In genomic region chr14:35159742-35160409, GRCh38 we compare ENCODE assay signal across 1 cellular context.
TF ChIP-seq lines count a peak whose summit lies in the region.

No MANE protein-coding gene starts in this region.

TF ChIP-seq in GM12878, 131 proteins besides CTCF, POLR2A, EP300 and RAD21 (continued from another document):
- no peak for TF ChIP-seq RBBP5 (conservative IDR thresholded peaks at IDR 0.05)
- no peak for TF ChIP-seq BHLHE40 (IDR thresholded peaks at IDR 0.05; ENCODE audit: borderline replicate concordance in 1 of 2, low read depth in 2 of 2, low read length in 1 of 2)
- TF ChIP-seq E4F1 (IDR thresholded peaks at IDR 0.05; ENCODE audit: borderline replicate concordance, partially characterized antibody), result no peak
- TF ChIP-seq EGR1 (IDR thresholded peaks at IDR 0.05; ENCODE audit: borderline replicate concordance in 1 of 2, low read depth in 2 of 2, low read length in 2 of 2), result no peak
- peak; percentile 92 for TF ChIP-seq IKZF1 (conservative IDR thresholded peaks at IDR 0.05)
- TF ChIP-seq POLR2AphosphoS2 (IDR thresholded peaks at IDR 0.05; ENCODE audit: low read depth, low read length), result no peak
- TF ChIP-seq FOXK2 (IDR thresholded peaks at IDR 0.05), result peak; percentile 25; the same call in 1 of the 2 replicates
- no peak for TF ChIP-seq CEBPZ (IDR thresholded peaks at IDR 0.05; ENCODE audit: low read depth, low read length)
- TF ChIP-seq IKZF2 (IDR thresholded peaks at IDR 0.05), result peak; percentile 92
- TF ChIP-seq EED (IDR thresholded peaks at IDR 0.05; ENCODE audit: low read depth), result peak; percentile 78
- no peak for TF ChIP-seq SUPT20H (IDR thresholded peaks at IDR 0.05; ENCODE audit: borderline replicate concordance, control insufficient read depth, low read depth, low read length)
- TF ChIP-seq CREB1 (IDR thresholded peaks at IDR 0.05; ENCODE audit: low read depth), result no peak
- no peak for TF ChIP-seq KDM1A (IDR thresholded peaks at IDR 0.05; ENCODE audit: borderline replicate concordance)
- no peak for TF ChIP-seq CEBPB (IDR thresholded peaks at IDR 0.05; ENCODE audit: borderline replicate concordance in 1 of 2, low read depth in 2 of 2, low read length in 2 of 2)
- TF ChIP-seq GABPA (IDR thresholded peaks at IDR 0.05; ENCODE audit: low read depth), result no peak
- no peak for TF ChIP-seq MXI1 (IDR thresholded peaks at IDR 0.05; ENCODE audit: low read depth, low read length)
- no peak for TF ChIP-seq BACH1 (IDR thresholded peaks at IDR 0.05; ENCODE audit: borderline replicate concordance)
- TF ChIP-seq SMAD1 (IDR thresholded peaks at IDR 0.05; ENCODE audit: low read depth, partially characterized antibody), result no peak
- TF ChIP-seq KAT2A (conservative IDR thresholded peaks at IDR 0.05; ENCODE audit: control insufficient read depth, low read depth, low read length), result no peak
- peak; percentile 74 for TF ChIP-seq MTA2 (IDR thresholded peaks at IDR 0.05; ENCODE audit: low read depth)
- TF ChIP-seq RELA (IDR thresholded peaks at IDR 0.05; ENCODE audit: borderline replicate concordance, partially characterized antibody), result no peak
- peak; percentile 44; the same call in 1 of the 2 replicates for TF ChIP-seq FOXM1 (IDR thresholded peaks at IDR 0.05; ENCODE audit: low read depth, low read length)
- TF ChIP-seq DPF2 (IDR thresholded peaks at IDR 0.05), result peak; percentile 64; the same call in 1 of the 2 replicates
- no peak for TF ChIP-seq EZH2 (IDR thresholded peaks at IDR 0.05; ENCODE audit: borderline replicate concordance, control insufficient read depth, low read depth, low read length)
- no peak for TF ChIP-seq ZNF622 (IDR thresholded peaks at IDR 0.05)
- no peak; the same call in 1 of the 2 replicates for TF ChIP-seq NFIC (IDR thresholded peaks at IDR 0.05; ENCODE audit: low read depth, low read length)
- TF ChIP-seq ZNF24 (IDR thresholded peaks at IDR 0.05), result no peak
- TF ChIP-seq CHD2 (IDR thresholded peaks at IDR 0.05; ENCODE audit: borderline replicate concordance, low read depth, low read length), result no peak
- TF ChIP-seq ATF7 (IDR thresholded peaks at IDR 0.05; ENCODE audit: low read depth), result no peak; the same call in 1 of the 2 replicates
- peak; percentile 80 for TF ChIP-seq RELB (IDR thresholded peaks at IDR 0.05; ENCODE audit: low read depth)
- TF ChIP-seq IRF4 (IDR thresholded peaks at IDR 0.05; ENCODE audit: low read depth, low read length), result peak; percentile 67; the same call in 1 of the 2 replicates
- no peak for TF ChIP-seq YBX1 (IDR thresholded peaks at IDR 0.05)
- TF ChIP-seq MYB (IDR thresholded peaks at IDR 0.05; ENCODE audit: borderline replicate concordance, low read depth, low read length), result no peak
- peak; percentile 52; the same call in 1 of the 2 replicates for TF ChIP-seq RUNX3 (IDR thresholded peaks at IDR 0.05; ENCODE audit: low read length)
- TF ChIP-seq CHD4 (IDR thresholded peaks at IDR 0.05), result no peak
- no peak for TF ChIP-seq SP1 (IDR thresholded peaks at IDR 0.05; ENCODE audit: low read depth, low read length)
- no peak for TF ChIP-seq SMC3 (IDR thresholded peaks at IDR 0.05; ENCODE audit: borderline replicate concordance, low read length)
- TF ChIP-seq NR2C2 (IDR thresholded peaks at IDR 0.05; ENCODE audit: borderline replicate concordance, control insufficient read depth, insufficient read length, low read depth), result no peak
- TF ChIP-seq BRCA1 (IDR thresholded peaks at IDR 0.05; ENCODE audit: low read depth, low read length), result no peak
- TF ChIP-seq NR2F1 (conservative IDR thresholded peaks at IDR 0.05), result no peak
- no peak for TF ChIP-seq ZZZ3 (IDR thresholded peaks at IDR 0.05; ENCODE audit: control insufficient read depth, insufficient read length, low read depth)
- no peak for TF ChIP-seq SREBF2 (IDR thresholded peaks at IDR 0.05; ENCODE audit: low read length)
- no peak for TF ChIP-seq SRF (IDR thresholded peaks at IDR 0.05; ENCODE audit: low read depth in 2 of 2, low read length in 2 of 2)
- no peak for TF ChIP-seq SPI1 (IDR thresholded peaks at IDR 0.05; ENCODE audit: borderline replicate concordance, insufficient read depth, low read depth, low read length)
- no peak for TF ChIP-seq NRF1 (conservative IDR thresholded peaks at IDR 0.05; ENCODE audit: low read depth, low read length)
- no peak for TF ChIP-seq ZBTB11 (CRISPR knock-in tag; IDR thresholded peaks at IDR 0.05)
- TF ChIP-seq YY1 (IDR thresholded peaks at IDR 0.05; ENCODE audit: low read depth, low read length), result no peak
- no peak for TF ChIP-seq HDGF (IDR thresholded peaks at IDR 0.05)
- TF ChIP-seq NR2C1 (IDR thresholded peaks at IDR 0.05), result no peak
- TF ChIP-seq KLF5 (IDR thresholded peaks at IDR 0.05; ENCODE audit: partially characterized antibody), result no peak
- no peak for TF ChIP-seq TAF1 (IDR thresholded peaks at IDR 0.05; ENCODE audit: borderline replicate concordance, low read depth, low read length)
- no peak for TF ChIP-seq CHD1 (IDR thresholded peaks at IDR 0.05; ENCODE audit: low read depth, low read length)
- TF ChIP-seq BMI1 (IDR thresholded peaks at IDR 0.05; ENCODE audit: borderline replicate concordance), result no peak
- no peak for TF ChIP-seq CREM (IDR thresholded peaks at IDR 0.05; ENCODE audit: low read depth)
- TF ChIP-seq MEF2A (IDR thresholded peaks at IDR 0.05; ENCODE audit: insufficient read depth, low read depth, low read length), result no peak
- TF ChIP-seq TBL1XR1 (IDR thresholded peaks at IDR 0.05; ENCODE audit: low read depth, low read length), result no peak
- TF ChIP-seq ATF3 (IDR thresholded peaks at IDR 0.05; ENCODE audit: borderline replicate concordance, extremely low read depth, low read depth, low read length), result no peak
